13 cellular contexts compared by ENCODE assay signal in genomic region chr1:22518379-22518778, GRCh38. TPM values are rescaled to one million over a fixed set of nuclear protein-coding genes. Genes with fewer than 3 reads are reported as not detected.
"Had no signal": no experiment of that assay in that cellular context is flagged by ENCODE, and none has a peak within 500 bp of the region (broad histone marks: within the 10 kb centered on the region; RNA-seq: fewer than 3 reads in every experiment).

No MANE protein-coding gene starts in this region.

- H3K27me3 ChIP-seq: colonic mucosa, esophagus muscularis mucosa, hepatocyte, neutrophil had no signal

- H3K4me3 ChIP-seq: colonic mucosa, esophagus muscularis mucosa, hepatocyte, thoracic aorta had no signal

- H2AFZ ChIP-seq: hepatocyte had no signal

- H3K27ac ChIP-seq: colonic mucosa, hepatocyte, neutrophil had no signal

- DNase-seq: activated B cell treated with CpG ODN at 0.5 μM for 24 hours; activated CD4-positive, alpha-beta T cell treated with anti-CD3 and anti-CD28 coated beads for 48 hours; activated CD8-positive, alpha-beta memory T cell treated with anti-CD3 and anti-CD28 coated beads, Interleukin-2, amount 50 U/mL, for 48 hours; activated gamma-delta T cell; activated T-cell treated with anti-CD3 and anti-CD28 coated beads, Interleukin-2, amount 50 U/mL, for 72 hours; colonic mucosa; mammary epithelial cell; naive B cell; stimulated activated CD4-positive, alpha-beta T cell treated with anti-CD3 and anti-CD28 coated beads, Interleukin-12 subunit alpha, Interleukin-12 subunit beta, amount 100 ng/mL, for 4 hours had no signal

- H3K4me1 ChIP-seq: colonic mucosa had no signal

- H3K4me2 ChIP-seq: hepatocyte had no signal

- H3K79me2 ChIP-seq: hepatocyte had no signal

- H3K9me3 ChIP-seq: colonic mucosa, esophagus muscularis mucosa, neutrophil, thoracic aorta had no signal

RNA-seq across cellular contexts. Expression of gene EPHA8, which starts 44.9 kb away (rescaled TPM):
- polyA plus RNA-seq: hepatocyte, mammary epithelial cell had no signal
